In the genomic region with DNA sequence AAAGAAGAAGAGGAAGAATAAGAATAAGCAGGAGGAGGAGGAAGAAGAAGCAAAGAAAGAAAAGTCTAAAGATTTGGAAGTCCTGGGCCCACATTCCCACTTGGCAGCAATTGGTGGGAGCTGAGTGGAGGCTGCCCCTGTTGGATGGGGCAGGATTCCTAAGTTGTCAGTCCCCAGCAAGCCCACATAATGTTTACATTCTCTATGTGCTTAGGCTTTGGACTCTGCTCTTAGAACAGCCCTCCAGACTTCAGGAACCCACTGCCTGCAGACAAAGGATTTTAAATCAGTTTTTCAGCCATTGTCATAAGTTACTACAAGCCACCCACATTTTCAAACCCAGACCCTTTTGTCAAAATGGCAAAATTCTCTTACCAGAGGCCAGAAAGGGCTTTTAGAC, we compare ENCODE assay signal across 1 cellular context.
TF ChIP-seq lines count a peak whose summit lies in the region.

No MANE protein-coding gene starts in this region.

TF ChIP-seq in HepG2, 621 proteins besides CTCF, POLR2A, EP300 and RAD21 (continued from another document and continues in another):
- TF ChIP-seq, protein P1, sequence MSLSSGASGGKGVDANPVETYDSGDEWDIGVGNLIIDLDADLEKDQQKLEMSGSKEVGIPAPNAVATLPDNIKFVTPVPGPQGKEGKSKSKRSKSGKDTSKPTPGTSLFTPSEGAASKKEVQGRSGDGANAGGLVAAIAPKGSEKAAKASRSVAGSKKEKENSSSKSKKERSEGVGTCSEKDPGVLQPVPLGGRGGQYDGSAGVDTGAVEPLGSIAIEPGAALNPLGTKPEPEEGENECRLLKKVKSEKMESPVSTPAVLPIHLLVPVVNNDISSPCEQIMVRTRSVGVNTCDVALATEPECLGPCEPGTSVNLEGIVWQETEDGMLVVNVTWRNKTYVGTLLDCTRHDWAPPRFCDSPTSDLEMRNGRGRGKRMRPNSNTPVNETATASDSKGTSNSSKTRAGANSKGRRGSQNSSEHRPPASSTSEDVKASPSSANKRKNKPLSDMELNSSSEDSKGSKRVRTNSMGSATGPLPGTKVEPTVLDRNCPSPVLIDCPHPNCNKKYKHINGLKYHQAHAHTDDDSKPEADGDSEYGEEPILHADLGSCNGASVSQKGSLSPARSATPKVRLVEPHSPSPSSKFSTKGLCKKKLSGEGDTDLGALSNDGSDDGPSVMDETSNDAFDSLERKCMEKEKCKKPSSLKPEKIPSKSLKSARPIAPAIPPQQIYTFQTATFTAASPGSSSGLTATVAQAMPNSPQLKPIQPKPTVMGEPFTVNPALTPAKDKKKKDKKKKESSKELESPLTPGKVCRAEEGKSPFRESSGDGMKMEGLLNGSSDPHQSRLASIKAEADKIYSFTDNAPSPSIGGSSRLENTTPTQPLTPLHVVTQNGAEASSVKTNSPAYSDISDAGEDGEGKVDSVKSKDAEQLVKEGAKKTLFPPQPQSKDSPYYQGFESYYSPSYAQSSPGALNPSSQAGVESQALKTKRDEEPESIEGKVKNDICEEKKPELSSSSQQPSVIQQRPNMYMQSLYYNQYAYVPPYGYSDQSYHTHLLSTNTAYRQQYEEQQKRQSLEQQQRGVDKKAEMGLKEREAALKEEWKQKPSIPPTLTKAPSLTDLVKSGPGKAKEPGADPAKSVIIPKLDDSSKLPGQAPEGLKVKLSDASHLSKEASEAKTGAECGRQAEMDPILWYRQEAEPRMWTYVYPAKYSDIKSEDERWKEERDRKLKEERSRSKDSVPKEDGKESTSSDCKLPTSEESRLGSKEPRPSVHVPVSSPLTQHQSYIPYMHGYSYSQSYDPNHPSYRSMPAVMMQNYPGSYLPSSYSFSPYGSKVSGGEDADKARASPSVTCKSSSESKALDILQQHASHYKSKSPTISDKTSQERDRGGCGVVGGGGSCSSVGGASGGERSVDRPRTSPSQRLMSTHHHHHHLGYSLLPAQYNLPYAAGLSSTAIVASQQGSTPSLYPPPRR (CRISPR knock-in tag; IDR thresholded peaks at IDR 0.05; ENCODE audit: borderline replicate concordance), result no peak
- TF ChIP-seq RARA (CRISPR knock-in tag; IDR thresholded peaks at IDR 0.05) (peak; percentile 55; the same call in 1 of the 2 replicates), HOXD1 (CRISPR knock-in tag; IDR thresholded peaks at IDR 0.05) (no peak), ZNF7 (CRISPR knock-in tag; IDR thresholded peaks at IDR 0.05) (no peak), MAF1 (CRISPR knock-in tag; IDR thresholded peaks at IDR 0.05; ENCODE audit: borderline replicate concordance) (no peak), ARID5B (CRISPR knock-in tag; IDR thresholded peaks at IDR 0.05) (peak; percentile 47), ZMYM4 (CRISPR knock-in tag; IDR thresholded peaks at IDR 0.05) (0 out of 2 replicates have a peak, but pooled peaks have one; percentile 39), ZNF317 (CRISPR knock-in tag; IDR thresholded peaks at IDR 0.05) (no peak), MEIS2 (CRISPR knock-in tag; IDR thresholded peaks at IDR 0.05) (no peak), GPBP1L1 (CRISPR knock-in tag; IDR thresholded peaks at IDR 0.05) (no peak), TCF7 (IDR thresholded peaks at IDR 0.05; ENCODE audit: low read depth) (no peak), MYPOP (CRISPR knock-in tag; IDR thresholded peaks at IDR 0.05) (no peak), ZC3H13 (CRISPR knock-in tag; IDR thresholded peaks at IDR 0.05) (no peak), GABPA (IDR thresholded peaks at IDR 0.05; ENCODE audit: low read depth, low read length) (no peak), GABPA (CRISPR knock-in tag; IDR thresholded peaks at IDR 0.05; ENCODE audit: low read depth) (no peak), ELF1 (CRISPR knock-in tag; IDR thresholded peaks at IDR 0.05) (no peak), SIX4 (CRISPR knock-in tag; IDR thresholded peaks at IDR 0.05) (no peak), SNAPC2 (CRISPR knock-in tag; IDR thresholded peaks at IDR 0.05) (no peak), ZEB1 (IDR thresholded peaks at IDR 0.05; ENCODE audit: insufficient replicate concordance, low read depth) (no peak), ZKSCAN8 (CRISPR knock-in tag; IDR thresholded peaks at IDR 0.05; ENCODE audit: borderline replicate concordance) (no peak), ZNF737 (CRISPR knock-in tag; IDR thresholded peaks at IDR 0.05; ENCODE audit: borderline replicate concordance) (no peak), FOXA3 (CRISPR knock-in tag; IDR thresholded peaks at IDR 0.05) (peak; percentile 40), TEAD2 (CRISPR knock-in tag; IDR thresholded peaks at IDR 0.05) (no peak), ZFP36 (IDR thresholded peaks at IDR 0.05; ENCODE audit: borderline replicate concordance, low read depth, low read length, partially characterized antibody) (no peak), ZNF567 (CRISPR knock-in tag; IDR thresholded peaks at IDR 0.05; ENCODE audit: borderline replicate concordance) (no peak), PAXIP1 (CRISPR knock-in tag; conservative IDR thresholded peaks at IDR 0.05) (peak; percentile 50; the same call in 1 of the 2 replicates), CCDC6 (CRISPR knock-in tag; IDR thresholded peaks at IDR 0.05) (no peak)
- TF ChIP-seq, protein P2, sequence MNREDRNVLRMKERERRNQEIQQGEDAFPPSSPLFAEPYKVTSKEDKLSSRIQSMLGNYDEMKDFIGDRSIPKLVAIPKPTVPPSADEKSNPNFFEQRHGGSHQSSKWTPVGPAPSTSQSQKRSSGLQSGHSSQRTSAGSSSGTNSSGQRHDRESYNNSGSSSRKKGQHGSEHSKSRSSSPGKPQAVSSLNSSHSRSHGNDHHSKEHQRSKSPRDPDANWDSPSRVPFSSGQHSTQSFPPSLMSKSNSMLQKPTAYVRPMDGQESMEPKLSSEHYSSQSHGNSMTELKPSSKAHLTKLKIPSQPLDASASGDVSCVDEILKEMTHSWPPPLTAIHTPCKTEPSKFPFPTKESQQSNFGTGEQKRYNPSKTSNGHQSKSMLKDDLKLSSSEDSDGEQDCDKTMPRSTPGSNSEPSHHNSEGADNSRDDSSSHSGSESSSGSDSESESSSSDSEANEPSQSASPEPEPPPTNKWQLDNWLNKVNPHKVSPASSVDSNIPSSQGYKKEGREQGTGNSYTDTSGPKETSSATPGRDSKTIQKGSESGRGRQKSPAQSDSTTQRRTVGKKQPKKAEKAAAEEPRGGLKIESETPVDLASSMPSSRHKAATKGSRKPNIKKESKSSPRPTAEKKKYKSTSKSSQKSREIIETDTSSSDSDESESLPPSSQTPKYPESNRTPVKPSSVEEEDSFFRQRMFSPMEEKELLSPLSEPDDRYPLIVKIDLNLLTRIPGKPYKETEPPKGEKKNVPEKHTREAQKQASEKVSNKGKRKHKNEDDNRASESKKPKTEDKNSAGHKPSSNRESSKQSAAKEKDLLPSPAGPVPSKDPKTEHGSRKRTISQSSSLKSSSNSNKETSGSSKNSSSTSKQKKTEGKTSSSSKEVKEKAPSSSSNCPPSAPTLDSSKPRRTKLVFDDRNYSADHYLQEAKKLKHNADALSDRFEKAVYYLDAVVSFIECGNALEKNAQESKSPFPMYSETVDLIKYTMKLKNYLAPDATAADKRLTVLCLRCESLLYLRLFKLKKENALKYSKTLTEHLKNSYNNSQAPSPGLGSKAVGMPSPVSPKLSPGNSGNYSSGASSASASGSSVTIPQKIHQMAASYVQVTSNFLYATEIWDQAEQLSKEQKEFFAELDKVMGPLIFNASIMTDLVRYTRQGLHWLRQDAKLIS (CRISPR knock-in tag; IDR thresholded peaks at IDR 0.05), result no peak
- TF ChIP-seq, protein P3, sequence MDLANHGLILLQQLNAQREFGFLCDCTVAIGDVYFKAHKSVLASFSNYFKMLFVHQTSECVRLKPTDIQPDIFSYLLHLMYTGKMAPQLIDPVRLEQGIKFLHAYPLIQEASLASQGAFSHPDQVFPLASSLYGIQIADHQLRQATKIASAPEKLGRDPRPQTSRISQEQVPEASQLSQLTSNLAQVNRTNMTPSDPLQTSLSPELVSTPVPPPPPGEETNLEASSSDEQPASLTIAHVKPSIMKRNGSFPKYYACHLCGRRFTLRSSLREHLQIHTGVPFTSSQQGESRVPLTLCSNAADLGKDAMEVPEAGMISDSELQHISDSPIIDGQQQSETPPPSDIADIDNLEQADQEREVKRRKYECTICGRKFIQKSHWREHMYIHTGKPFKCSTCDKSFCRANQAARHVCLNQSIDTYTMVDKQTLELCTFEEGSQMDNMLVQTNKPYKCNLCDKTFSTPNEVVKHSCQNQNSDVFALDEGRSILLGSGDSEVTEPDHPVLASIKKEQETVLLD (CRISPR knock-in tag; IDR thresholded peaks at IDR 0.05; ENCODE audit: low read depth), result no peak
- TF ChIP-seq, protein P4, sequence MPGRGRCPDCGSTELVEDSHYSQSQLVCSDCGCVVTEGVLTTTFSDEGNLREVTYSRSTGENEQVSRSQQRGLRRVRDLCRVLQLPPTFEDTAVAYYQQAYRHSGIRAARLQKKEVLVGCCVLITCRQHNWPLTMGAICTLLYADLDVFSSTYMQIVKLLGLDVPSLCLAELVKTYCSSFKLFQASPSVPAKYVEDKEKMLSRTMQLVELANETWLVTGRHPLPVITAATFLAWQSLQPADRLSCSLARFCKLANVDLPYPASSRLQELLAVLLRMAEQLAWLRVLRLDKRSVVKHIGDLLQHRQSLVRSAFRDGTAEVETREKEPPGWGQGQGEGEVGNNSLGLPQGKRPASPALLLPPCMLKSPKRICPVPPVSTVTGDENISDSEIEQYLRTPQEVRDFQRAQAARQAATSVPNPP (CRISPR knock-in tag; IDR thresholded peaks at IDR 0.05), result no peak
